Comparison of ENCODE assay signal across 30 cellular contexts in genomic region chr3:97959863-97960262, GRCh38.
"Had no signal": no experiment of that assay in that cellular context is flagged by ENCODE, and none has a peak within 500 bp of the region (broad histone marks: within the 10 kb centered on the region; RNA-seq: fewer than 3 reads in every experiment).

No MANE protein-coding gene starts in this region.

- H3K36me3 ChIP-seq: cardiac muscle cell had no signal

- DNase-seq: activated B cell treated with CpG ODN at 0.5 μM for 24 hours; activated CD4-positive, alpha-beta memory T cell treated with anti-CD3 and anti-CD28 coated beads for 36 hours; activated CD4-positive, alpha-beta T cell treated with anti-CD3 and anti-CD28 coated beads for 4 hours; activated CD4-positive, alpha-beta T cell treated with anti-CD3 and anti-CD28 coated beads, Interleukin-2, amount 50 U/mL, for 1 hour; activated CD4-positive, CD25-positive, alpha-beta regulatory T cell treated with anti-CD3 and anti-CD28 coated beads, Interleukin-2, amount 50 U/mL, for 72 hours; activated CD8-positive, alpha-beta memory T cell treated with anti-CD3 and anti-CD28 coated beads, Interleukin-2, amount 50 U/mL, for 4 hours; activated effector memory CD4-positive, alpha-beta T cell treated with Interleukin-2 at 50 U/mL for 16 hours; activated naive CD4-positive, alpha-beta T cell treated with anti-CD3 and anti-CD28 coated beads, Interleukin-2, amount 50 U/mL, for 16 hours; activated naive CD8-positive, alpha-beta T cell treated with anti-CD3 and anti-CD28 coated beads for 36 hours; activated T-cell treated with anti-CD3 and anti-CD28 coated beads for 4 hours; activated T-cell treated with anti-CD3 and anti-CD28 coated beads, Interleukin-2, amount 50 U/mL, for 48 hours; amygdala; MM.1S; MV-4-11; NCI-H1092; NCI-H187 treated with DMSO at 0.1 percent for 48 hours; NCI-H345; NCI-H524 treated with DMSO at 0.1 percent for 48 hours; NCI-H82; PC-9; SW 1271; T-helper 1 cell; T-helper 2 cell; T-helper 9 cell had no signal

- H3K9me3 ChIP-seq: ascending aorta had no signal

- ATAC-seq: Right ventricle myocardium inferior had no signal

- H3K4me3 ChIP-seq: ascending aorta, cardiac muscle cell, PC-9 had no signal

- H3K27ac ChIP-seq: ascending aorta, cardiac muscle cell, KMS-11, PC-9, RWPE1 had no signal

- H3K9ac ChIP-seq: KMS-11 had no signal

- H3K4me2 ChIP-seq: KMS-11, PC-9 had no signal

- FAIRE-seq: RCC 7860 had no signal

- H2AFZ ChIP-seq: PC-9 had no signal

- H3K4me1 ChIP-seq: ascending aorta had no signal

- H3K27me3 ChIP-seq: ascending aorta, cardiac muscle cell had no signal
